ENCODE assay signal across 12 cellular contexts in the genomic region with DNA sequence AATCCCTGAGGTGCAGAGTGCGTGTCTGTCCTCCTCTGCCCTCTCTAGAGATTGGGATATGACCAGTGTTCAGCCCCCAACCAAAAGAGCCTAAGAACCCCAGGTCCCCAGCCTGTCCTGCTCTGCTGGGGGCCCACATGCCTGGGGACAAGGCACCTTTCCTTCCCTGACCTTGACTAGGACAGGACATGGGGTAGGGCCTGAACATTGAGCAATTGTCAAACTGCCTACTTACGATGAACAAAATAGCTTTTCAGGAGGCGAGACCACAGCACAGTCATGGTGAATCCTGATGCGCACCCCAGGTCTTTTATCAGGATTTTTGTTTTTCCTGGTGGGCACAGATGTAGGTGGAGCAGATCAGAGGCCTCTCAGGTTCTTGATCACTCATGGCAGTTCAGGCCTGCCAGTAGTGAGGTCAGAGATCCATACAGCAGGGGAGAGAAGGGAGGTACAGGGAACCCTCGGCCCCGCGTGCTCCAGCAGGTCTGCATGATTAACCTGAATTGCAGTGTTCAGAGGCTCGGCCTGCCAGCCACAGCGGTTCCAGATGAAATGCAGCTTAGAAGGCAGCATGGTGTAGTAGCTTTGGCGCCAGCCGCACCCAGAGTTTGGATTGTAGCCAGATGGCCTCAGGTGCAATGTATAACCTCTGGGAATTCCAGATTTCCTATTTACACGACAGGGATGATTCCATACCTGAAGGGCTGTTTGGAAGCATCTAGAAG.
DNase-seq lines count a peak whose midpoint lies in the region; ATAC-seq and TF ChIP-seq lines count a peak whose summit lies in the region.
"Had no signal": no experiment of that assay in that cellular context is flagged by ENCODE, and none has a peak within 500 bp of the region (broad histone marks: within the 10 kb centered on the region; RNA-seq: fewer than 3 reads in every experiment).

No MANE protein-coding gene starts in this region.

- no peak overlapping the region for H4K5ac ChIP-seq in H9 (ENCODE audit: insufficient read length, low read depth, low read length)

- H3K4me3 Mint-ChIP-seq in H9 (no peak overlapping the region), WTC11 (no peak overlapping the region), mesothelial cell of epicardium (no peak overlapping the region)
- H3K4me3 Mint-ChIP-seq in activated T-helper 17 cell treated with anti-CD3 and anti-CD28 coated beads, Interleukin-2, amount 50 U/mL, for 72 hours: no peak overlapping the region
- H3K4me3 Mint-ChIP-seq: activated T-cell treated with anti-CD3 and anti-CD28 coated beads, Interleukin-2, amount 50 U/mL, for 24 hours; natural killer cell had no signal

- peak overlapping the region; percentile 25 for H3K18ac ChIP-seq in H9 (ENCODE audit: insufficient read length, low read depth, low read length)

- H3K27me3 Mint-ChIP-seq in H9 (ENCODE audit: low read depth) (no peaks in the 10 kb centered on the region), WTC11 (ENCODE audit: low read depth) (no peaks in the 10 kb centered on the region), mesothelial cell of epicardium (ENCODE audit: low read depth) (no peaks in the 10 kb centered on the region)
- H3K27me3 Mint-ChIP-seq in activated T-helper 17 cell treated with anti-CD3 and anti-CD28 coated beads, Interleukin-2, amount 50 U/mL, for 72 hours: no peaks in the 10 kb centered on the region
- H3K27me3 Mint-ChIP-seq: activated T-cell treated with anti-CD3 and anti-CD28 coated beads, Interleukin-2, amount 50 U/mL, for 24 hours had no signal

- WGBS in H9 (ENCODE audit: extremely low coverage, insufficient read length, low lambda C conversion rate): no CpG with 5 or more reads among the region's 12 CpGs

- H2BK120ac ChIP-seq in H9 (ENCODE audit: low read depth, low read length, poor library complexity, severe bottlenecking): no peak overlapping the region

- CTCF ChIA-PET in WTC11 (lab: Charles Lee): no interaction called here
- CTCF ChIA-PET in GM10248 (lab: Yijun Ruan, JAX): no interaction called here

- peaks cover 0 to 12% (median 3%) of the 10 kb centered on the region in 3 experiments; a peak in 5 of 7 replicates for H3K36me3 Mint-ChIP-seq in H9 (ENCODE audit: insufficient read depth in 1 of 3, low read depth in 3 of 3)
- H3K36me3 Mint-ChIP-seq in WTC11: peaks cover 4% of the 10 kb centered on the region; the same call in 1 of the 2 replicates
- H3K36me3 Mint-ChIP-seq in mesothelial cell of epicardium: peaks cover 5% of the 10 kb centered on the region
- H3K36me3 Mint-ChIP-seq in activated T-helper 17 cell treated with anti-CD3 and anti-CD28 coated beads, Interleukin-2, amount 50 U/mL, for 72 hours (ENCODE audit: low read depth): no peaks in the 10 kb centered on the region
- H3K36me3 Mint-ChIP-seq: natural killer cell had no signal

- no peak overlapping the region for H2BK5ac ChIP-seq in H9 (ENCODE audit: insufficient read length, low read length)

- H3K27ac Mint-ChIP-seq in H9 (peak overlapping the region; percentile 46 to 77 (median 59); a peak in 6 of 7 replicates), WTC11 (peak overlapping the region; percentile 74), mesothelial cell of epicardium (peak overlapping the region; percentile 96)
- no peak overlapping the region for H3K27ac Mint-ChIP-seq in activated T-helper 17 cell treated with anti-CD3 and anti-CD28 coated beads, Interleukin-2, amount 50 U/mL, for 72 hours
- H3K27ac Mint-ChIP-seq: activated T-cell treated with anti-CD3 and anti-CD28 coated beads, Interleukin-2, amount 50 U/mL, for 24 hours; natural killer cell had no signal

- H3K56ac ChIP-seq in H9 (ENCODE audit: insufficient read length, low read depth, low read length): no peak overlapping the region

- H4K8ac ChIP-seq in H9 (replicated peaks; ENCODE audit: insufficient read length, low read depth, low read length): no peak overlapping the region

- no peaks in the 10 kb centered on the region for H3K23me2 ChIP-seq in H9 (ENCODE audit: insufficient read length, low read depth, low read length, poor library complexity, severe bottlenecking)

- H3K79me2 ChIP-seq in H9 (ENCODE audit: insufficient read depth, low read length): no peaks in the 10 kb centered on the region

- H3K27me3 ChIP-seq in BE2C (no peaks in the 10 kb centered on the region), H9 (ENCODE audit: insufficient read depth, low read length) (no peaks in the 10 kb centered on the region)

- H3K4me1 ChIP-seq in BE2C: peaks cover 3% of the 10 kb centered on the region
- no peaks in the 10 kb centered on the region for H3K4me1 ChIP-seq in H9 (ENCODE audit: insufficient read depth, low read length)

- DNase-seq in BE2C: peak; percentile 55
- no peak for DNase-seq in H9
- DNase-seq in WTC11 (ENCODE audit: low spot score): no peak
- no peak for DNase-seq in mesothelial cell of epicardium (ENCODE audit: low spot score in 2 of 2, unreplicated experiment in 2 of 2)
- no peak for DNase-seq in NCI-H524 (lab: John Stamatoyannopoulos, UW)
- no peak for DNase-seq in GM10248 (ENCODE audit: extremely low spot score)
- DNase-seq: activated T-cell treated with anti-CD3 and anti-CD28 coated beads, Interleukin-2, amount 50 U/mL, for 24 hours; natural killer cell; NCI-H446 treated with DMSO at 0.1 percent for 48 hours had no signal

- no peak for ATAC-seq in WTC11
- ATAC-seq in GM21717 (IDR thresholded peaks at IDR 0.05; ENCODE audit: unreplicated experiment): no peak
- no peak for ATAC-seq in activated T-helper 17 cell treated with anti-CD3 and anti-CD28 coated beads, Interleukin-2, amount 50 U/mL, for 72 hours (replicated peaks)
- ATAC-seq: activated CD4-positive, CD25-positive, alpha-beta regulatory T cell treated with anti-CD3 and anti-CD28 coated beads, Interleukin-2, amount 50 U/mL, for 24 hours; natural killer cell had no signal

- no peaks in the 10 kb centered on the region for H4K20me1 ChIP-seq in H9 (ENCODE audit: control insufficient read depth, insufficient read depth, insufficient read length)

- H3K9me3 Mint-ChIP-seq in H9 (no peaks in the 10 kb centered on the region), WTC11 (no peaks in the 10 kb centered on the region), mesothelial cell of epicardium (no peaks in the 10 kb centered on the region)
- no peaks in the 10 kb centered on the region for H3K9me3 Mint-ChIP-seq in activated T-helper 17 cell treated with anti-CD3 and anti-CD28 coated beads, Interleukin-2, amount 50 U/mL, for 72 hours
- H3K9me3 Mint-ChIP-seq: activated T-cell treated with anti-CD3 and anti-CD28 coated beads, Interleukin-2, amount 50 U/mL, for 24 hours; natural killer cell had no signal

- no peaks in the 10 kb centered on the region for H3K36me3 ChIP-seq in BE2C

- no peak overlapping the region for H3K23ac ChIP-seq in H9 (ENCODE audit: insufficient read length, low read depth, low read length)

- H3K4me2 ChIP-seq in H9 (ENCODE audit: insufficient read depth, insufficient read length, low read length): no peak overlapping the region

- no peak overlapping the region for H4K91ac ChIP-seq in H9 (ENCODE audit: insufficient read length, low read depth, low read length)

- no peak overlapping the region for H2BK12ac ChIP-seq in H9 (ENCODE audit: insufficient read length, low read depth, low read length)

- H3K9me3 ChIP-seq in BE2C (no peaks in the 10 kb centered on the region), H9 (ENCODE audit: control insufficient read depth, low read depth, low read length) (no peaks in the 10 kb centered on the region)

- H3K4ac ChIP-seq in H9 (ENCODE audit: low read depth, low read length): no peak overlapping the region

- H3K14ac ChIP-seq in H9 (ENCODE audit: insufficient read depth, low read length): no peak overlapping the region; the same call in 1 of the 2 replicates

- H2BK15ac ChIP-seq in H9 (ENCODE audit: low read depth, low read length): no peak overlapping the region

- no peak overlapping the region for H2BK20ac ChIP-seq in H9 (ENCODE audit: low read depth, low read length, poor library complexity, severe bottlenecking)

- H2AK5ac ChIP-seq in H9 (ENCODE audit: insufficient read length, low read length): no peak overlapping the region

- H2AFZ ChIP-seq in H9 (ENCODE audit: low read length): no peak overlapping the region

- no peak overlapping the region for H3K9ac ChIP-seq in H9 (ENCODE audit: extremely low read depth, insufficient read length, low read length)

- no peak overlapping the region for H3K4me3 ChIP-seq in BE2C (ENCODE audit: low read depth, low read length)

- peaks cover 5% of the 10 kb centered on the region for H3K79me1 ChIP-seq in H9 (ENCODE audit: insufficient read depth, low read depth, low read length, poor library complexity, severe bottlenecking)

- H3K4me1 Mint-ChIP-seq in H9: peaks cover 8 to 13% of the 10 kb centered on the region in 2 experiments
- H3K4me1 Mint-ChIP-seq in WTC11: peaks cover 24% of the 10 kb centered on the region
- peaks cover 54% of the 10 kb centered on the region for H3K4me1 Mint-ChIP-seq in mesothelial cell of epicardium
- no peaks in the 10 kb centered on the region for H3K4me1 Mint-ChIP-seq in activated T-helper 17 cell treated with anti-CD3 and anti-CD28 coated beads, Interleukin-2, amount 50 U/mL, for 72 hours

- POLR2A ChIA-PET in WTC11 (lab: Charles Lee): no interaction called here
- POLR2A ChIA-PET in GM10248 (lab: Yijun Ruan, JAX): no interaction called here

- no peak overlapping the region for H3K27ac ChIP-seq in H9 (ENCODE audit: insufficient read length, low read depth, low read length)

- TF ChIP-seq CTCF in BE2C (IDR thresholded peaks at IDR 0.05; ENCODE audit: low read depth, low read length): no peak
- no peak for TF ChIP-seq CTCF in H9 (conservative IDR thresholded peaks at IDR 0.05)
- no peak for TF ChIP-seq CTCF in WTC11 (IDR thresholded peaks at IDR 0.05)
- no peak for TF ChIP-seq CTCF in mesothelial cell of epicardium (IDR thresholded peaks at IDR 0.05; ENCODE audit: unreplicated experiment)
- TF ChIP-seq CTCF in GM10248 (IDR thresholded peaks at IDR 0.05; ENCODE audit: control extremely low read depth, extremely low read depth, low read depth, missing control alignments): no peak

- H3T11ph ChIP-seq in H9 (ENCODE audit: low read length): no peak overlapping the region

TF ChIP-seq in WTC11, 78 proteins besides CTCF, POLR2A, EP300 and RAD21 (continues in another document):
- TF ChIP-seq RELA (CRISPR knock-in tag; IDR thresholded peaks at IDR 0.05; ENCODE audit: borderline replicate concordance) (no peak), NFE2L1 (CRISPR knock-in tag; IDR thresholded peaks at IDR 0.05) (no peak), IRF2 (CRISPR knock-in tag; IDR thresholded peaks at IDR 0.05; ENCODE audit: borderline replicate concordance, low read depth) (no peak)
- TF ChIP-seq, protein P1, sequence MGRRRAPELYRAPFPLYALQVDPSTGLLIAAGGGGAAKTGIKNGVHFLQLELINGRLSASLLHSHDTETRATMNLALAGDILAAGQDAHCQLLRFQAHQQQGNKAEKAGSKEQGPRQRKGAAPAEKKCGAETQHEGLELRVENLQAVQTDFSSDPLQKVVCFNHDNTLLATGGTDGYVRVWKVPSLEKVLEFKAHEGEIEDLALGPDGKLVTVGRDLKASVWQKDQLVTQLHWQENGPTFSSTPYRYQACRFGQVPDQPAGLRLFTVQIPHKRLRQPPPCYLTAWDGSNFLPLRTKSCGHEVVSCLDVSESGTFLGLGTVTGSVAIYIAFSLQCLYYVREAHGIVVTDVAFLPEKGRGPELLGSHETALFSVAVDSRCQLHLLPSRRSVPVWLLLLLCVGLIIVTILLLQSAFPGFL (CRISPR knock-in tag; IDR thresholded peaks at IDR 0.05; ENCODE audit: borderline replicate concordance): no peak
